Comparison of ENCODE assay signal across 8 cellular contexts in genomic region chr19:36687214-36688056, GRCh38. TPM values are rescaled to one million over a fixed set of nuclear protein-coding genes. Genes with fewer than 3 reads are reported as not detected.
A peak's percentile ranks its signal among the peaks of the same experiment; 100 is the strongest.
DNase-seq lines count a peak whose midpoint lies in the region; ATAC-seq and TF ChIP-seq lines count a peak whose summit lies in the region.

TSS of gene ZNF567 (plus strand) at chr19:36687612. CDS start at chr19:36694868, 7,256 bp downstream.

- peak within 1 kb of the TSS; percentile 46 to 96 (median 74) for H3K4me3 ChIP-seq in adrenal gland
- H3K4me3 ChIP-seq in heart left ventricle, result peak within 1 kb of the TSS; percentile 59 to 91 (median 80)
- H3K4me3 ChIP-seq in trophoblast cell (ENCODE audit: low read depth, low read length), result peak within 1 kb of the TSS; percentile 100
- H3K4me3 ChIP-seq in transverse colon, result peak within 1 kb of the TSS; percentile 48 to 82 (median 68)

- H3K14ac ChIP-seq in trophoblast cell (ENCODE audit: low read length), result peak within 1 kb of the TSS; percentile 61

- 0 to 1% (median 0%) methylated on average over 35 to 69 of the region's 69 CpGs for WGBS in adrenal gland, 4 donors
- WGBS in heart left ventricle, 4 donors, result 0% methylated on average over 61 to 69 of the region's 69 CpGs
- WGBS in trophoblast cell (ENCODE audit: extremely low coverage, insufficient coverage, insufficient read length), result no CpG with 5 or more reads among the region's 69 CpGs
- WGBS in transverse colon (ENCODE audit: low coverage in 1 of 2), 2 donors, result 0 to 1% methylated on average over 3 to 58 of the region's 69 CpGs

- peak; percentile 95 for ATAC-seq in HG02642 (IDR thresholded peaks at IDR 0.05; ENCODE audit: poor library complexity, unreplicated experiment)
- ATAC-seq in heart left ventricle, result peak; percentile 99 to 100 (median 99)

- H4K8ac ChIP-seq in trophoblast cell (ENCODE audit: low read depth, low read length), result peak within 1 kb of the TSS; percentile 91

- no peak for TF ChIP-seq EP300 in transverse colon (IDR thresholded peaks at IDR 0.05; ENCODE audit: low read depth)

- no peak within 1 kb of the TSS for H2BK5ac ChIP-seq in trophoblast cell (ENCODE audit: low read depth, low read length, poor library complexity)

- H2AFZ ChIP-seq in trophoblast cell (ENCODE audit: insufficient read depth, low read length, poor library complexity), result peak within 1 kb of the TSS; percentile 81

- H3K4me2 ChIP-seq in trophoblast cell (ENCODE audit: low read length), result peak within 1 kb of the TSS; percentile 98

- in situ Hi-C loops in transverse colon (cut with MboI; ENCODE audit: low pct_ligation_motif_present in 1 of 4, low pct_unique_long_range_greater_than_20kb in 1 of 4, low sequenced_read_pairs in 3 of 4), result no loop called here

- H4K91ac ChIP-seq in trophoblast cell (ENCODE audit: low read depth, low read length), result peak within 1 kb of the TSS; percentile 64

- H3K4ac ChIP-seq in trophoblast cell (ENCODE audit: low read depth, low read length), result peak within 1 kb of the TSS; percentile 86

- peak within 1 kb of the TSS; percentile 98 for H3K9ac ChIP-seq in trophoblast cell (ENCODE audit: low read length)

- no peak within 1 kb of the TSS for H2BK12ac ChIP-seq in trophoblast cell (ENCODE audit: low read length)

- H3K27me3 ChIP-seq in adrenal gland, result no peaks in the 10 kb centered on the region
- H3K27me3 ChIP-seq in heart left ventricle, result no peaks in the 10 kb centered on the region
- H3K27me3 ChIP-seq in trophoblast cell (ENCODE audit: insufficient read depth, low read length), result no peaks in the 10 kb centered on the region
- H3K27me3 ChIP-seq in transverse colon, result no peaks in the 10 kb centered on the region

- TF ChIP-seq POLR2A in GM10847 (IDR thresholded peaks at IDR 0.05; ENCODE audit: extremely low read depth, insufficient read length) (peak; percentile 86), adrenal gland (IDR thresholded peaks at IDR 0.05) (peak; percentile 44 to 94), heart left ventricle (IDR thresholded peaks at IDR 0.05) (peak in 1 of 2 donors; percentile 89), transverse colon (IDR thresholded peaks at IDR 0.05) (peak; percentile 79)

- intact Hi-C loops in adrenal gland (cut with DNase I) (no loop called here), heart left ventricle (cut with DNase I) (loop anchor here in 5 of 10 donors (2.0 to 10.0 kb wide), 5 partner anchors 15 to 167 kb away; partner anchors contain the start of genes ZNF260 (in 2 of the 5), ZNF345 (in 1 of the 5), ZNF461 (in 1 of the 5) and ZNF850 (in 1 of the 5)), transverse colon (cut with DNase I; ENCODE audit: low total_unique reads) (no loop called here)

- peak within 1 kb of the TSS; percentile 62 for H3K18ac ChIP-seq in trophoblast cell (ENCODE audit: low read length)

- H3K4me1 ChIP-seq in adrenal gland (replicated peaks in 1 of 2) (peaks cover 9 to 22% of the 10 kb centered on the region in 2 donors), heart left ventricle (peaks cover 0 to 20% (median 14%) of the 10 kb centered on the region in 12 donors), trophoblast cell (ENCODE audit: control insufficient read depth in 1 of 2, insufficient read depth in 2 of 2, low read length in 2 of 2) (peaks cover 5 to 6% of the 10 kb centered on the region in 2 experiments), transverse colon (peaks cover 7 to 17% (median 11%) of the 10 kb centered on the region in 4 donors)

- H4K12ac ChIP-seq in trophoblast cell (ENCODE audit: low read depth, low read length), result peak within 1 kb of the TSS; percentile 37

- H3K9me3 ChIP-seq in adrenal gland (replicated peaks in 1 of 3), result no peaks in the 10 kb centered on the region
- H3K9me3 ChIP-seq in heart left ventricle, result peaks cover 0 to 29% (median 6%) of the 10 kb centered on the region in 12 donors
- H3K9me3 ChIP-seq in trophoblast cell (ENCODE audit: insufficient read depth, low read depth, low read length), result peaks cover 2% of the 10 kb centered on the region
- H3K9me3 ChIP-seq in transverse colon, result peaks cover 11 to 14% of the 10 kb centered on the region in 2 donors

- peak within 1 kb of the TSS; percentile 14 to 87 (median 61) for H3K27ac ChIP-seq in adrenal gland
- H3K27ac ChIP-seq in heart left ventricle, result peak within 1 kb of the TSS in 11 of 12 donors; percentile 53 to 82 (median 73)
- peak within 1 kb of the TSS; percentile 66 for H3K27ac ChIP-seq in trophoblast cell (ENCODE audit: low read depth, low read length)
- peak within 1 kb of the TSS; percentile 58 to 85 (median 80) for H3K27ac ChIP-seq in transverse colon

- peak within 1 kb of the TSS; percentile 40 for H2BK120ac ChIP-seq in trophoblast cell (ENCODE audit: insufficient read depth, low read length, poor library complexity)

- peaks cover 4% of the 10 kb centered on the region for H3K79me1 ChIP-seq in trophoblast cell (ENCODE audit: low read length)

- H3K36me3 ChIP-seq in adrenal gland (replicated peaks in 1 of 2) (peaks cover 0 to 6% of the 10 kb centered on the region in 2 donors), heart left ventricle (peaks cover 0 to 41% (median 31%) of the 10 kb centered on the region in 9 donors), trophoblast cell (ENCODE audit: control insufficient read depth in 1 of 2, insufficient read depth in 2 of 2, low read length in 2 of 2) (peaks cover 8 to 12% of the 10 kb centered on the region in 2 experiments), transverse colon (peaks cover 0 to 32% (median 16%) of the 10 kb centered on the region in 4 donors)

- peak within 1 kb of the TSS; percentile 72 for H3K23ac ChIP-seq in trophoblast cell (ENCODE audit: low read length)

- peak; percentile 75 for DNase-seq in NCI-H1417 treated with DMSO at 0.1 percent for 48 hours (lab: John Stamatoyannopoulos, UW)
- DNase-seq in SW 1271 (lab: John Stamatoyannopoulos, UW), result peak; percentile 85 to 91
- peak; percentile 98 to 99 (median 99) for DNase-seq in adrenal gland
- peak; percentile 98 to 99 (median 98) for DNase-seq in heart left ventricle
- peak; percentile 97 to 99 for DNase-seq in trophoblast cell
- peak; percentile 99 for DNase-seq in transverse colon

- H2AK5ac ChIP-seq in trophoblast cell (ENCODE audit: low read length), result no peak within 1 kb of the TSS

- TF ChIP-seq CTCF in adrenal gland (IDR thresholded peaks at IDR 0.05) (peak in 1 of 6 experiments; percentile 16), heart left ventricle (IDR thresholded peaks at IDR 0.05) (no peak), transverse colon (IDR thresholded peaks at IDR 0.05) (no peak)

- H3K79me2 ChIP-seq in trophoblast cell (ENCODE audit: control insufficient read depth, insufficient read depth, low read length, poor library complexity), result peaks cover 4% of the 10 kb centered on the region

RNA-seq across cellular contexts. Expression of gene ZNF567, which starts in this region (rescaled TPM):
- total RNA-seq in adrenal gland (1 to 10 TPM; 3.4 to 8.2 (median 5.2) TPM), heart left ventricle (1 to 10 TPM; 2.9 to 5.8 (median 3.9) TPM), transverse colon (10 to 100 TPM in 1 of 4 donors, 1 to 10 TPM in 3; 4.8 to 10.1 (median 8.5) TPM)
- polyA plus RNA-seq in adrenal gland (1 to 10 TPM; 3.4 to 7.2 (median 6.0) TPM), heart left ventricle (1 to 10 TPM; 2.1 to 2.6 TPM)
- polyA plus RNA-seq in trophoblast cell (2013), result 8.7 TPM in 2 replicates

Comparison
In these comparisons a context has a peak if more than half of its experiments do, and no peak if none do; other contexts are left out.
1. Peak in every context shown above with its lines: DNase-seq, ATAC-seq, H3K4me3 ChIP-seq and H3K27ac ChIP-seq.